ENCODE assay signal across 14 cellular contexts in the genomic region with DNA sequence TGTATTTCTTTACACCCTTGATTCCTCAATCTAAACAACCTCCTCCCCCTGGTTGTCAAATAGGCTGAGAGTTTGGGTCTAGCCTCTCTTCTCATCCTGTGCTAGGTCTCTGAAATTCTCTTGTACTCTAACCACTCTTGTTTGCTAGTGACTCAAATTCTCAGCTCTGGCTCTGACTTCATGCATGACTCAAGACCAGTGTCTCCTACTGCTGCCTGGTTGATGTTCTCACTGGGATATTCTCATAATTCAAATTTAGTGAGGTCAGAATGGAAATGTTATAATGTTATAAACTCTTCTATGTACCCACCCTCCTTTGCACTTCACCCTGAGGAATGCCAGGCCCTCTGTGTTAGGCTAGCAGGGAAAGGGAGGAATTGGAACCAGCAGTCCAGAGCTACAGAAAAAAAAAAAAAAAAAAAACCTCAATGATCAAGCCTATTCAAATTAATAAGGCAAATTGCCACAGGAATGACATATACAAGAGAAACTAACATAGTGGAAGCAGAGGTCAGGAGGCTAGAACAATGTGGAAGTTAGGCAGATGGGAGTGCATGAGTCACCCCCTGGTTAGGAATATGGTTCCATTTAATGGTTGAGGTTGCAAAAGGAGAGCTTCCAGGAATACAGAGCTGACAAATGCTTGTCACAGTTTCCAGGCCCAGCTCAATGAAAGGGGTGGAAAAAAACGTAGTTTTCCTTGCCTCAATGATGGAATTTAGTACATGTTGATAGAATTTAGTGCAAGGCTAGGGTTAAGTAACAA.
DNase-seq lines count a peak whose midpoint lies in the region; ATAC-seq and TF ChIP-seq lines count a peak whose summit lies in the region.
"Had no signal": no experiment of that assay in that cellular context is flagged by ENCODE, and none has a peak within 500 bp of the region (broad histone marks: within the 10 kb centered on the region; RNA-seq: fewer than 3 reads in every experiment).

No MANE protein-coding gene starts in this region.

- H3K27me3 Mint-ChIP-seq in osteocyte (ENCODE audit: unreplicated experiment) = no peaks in the 10 kb centered on the region
- H3K27me3 Mint-ChIP-seq: activated CD4-positive, alpha-beta T cell treated with anti-CD3 and anti-CD28 coated beads for 36 hours had no signal

- peak; percentile 77 for DNase-seq in A172 (ENCODE audit: low spot score)
- DNase-seq in NCI-H446 treated with DMSO at 0.1 percent for 48 hours (lab: John Stamatoyannopoulos, UW) = peak; percentile 72
- DNase-seq in choroid plexus epithelial cell (ENCODE audit: low read depth) = peak; percentile 11
- no peak for DNase-seq in lung (ENCODE audit: low spot score)
- DNase-seq in NCI-H1092 treated with DMSO at 0.1 percent for 48 hours (lab: John Stamatoyannopoulos, UW) = no peak
- DNase-seq in osteocyte (ENCODE audit: extremely low spot score, unreplicated experiment) = no peak
- DNase-seq in NCI-H2107 (lab: John Stamatoyannopoulos, UW) = no peak
- DNase-seq: activated CD4-positive, alpha-beta T cell treated with anti-CD3 and anti-CD28 coated beads for 36 hours; glutamatergic neuron; psoas muscle; thyroid gland had no signal

- no peaks in the 10 kb centered on the region for H3K36me3 ChIP-seq in lung (ENCODE audit: control insufficient read depth in 2 of 2, insufficient read depth in 2 of 2, low read length in 2 of 2)
- H3K36me3 ChIP-seq: thyroid gland had no signal

- no peaks in the 10 kb centered on the region for H3K4me1 Mint-ChIP-seq in osteocyte (ENCODE audit: unreplicated experiment)
- H3K4me1 Mint-ChIP-seq: activated CD4-positive, alpha-beta T cell treated with anti-CD3 and anti-CD28 coated beads for 36 hours had no signal

- no peak overlapping the region for H3K27ac ChIP-seq in lung (ENCODE audit: low read depth in 1 of 2, low read length in 1 of 2)
- H3K27ac ChIP-seq: A549, psoas muscle, thyroid gland had no signal

- H3K4me3 ChIP-seq in choroid plexus epithelial cell (ENCODE audit: low read depth, low read length) = no peak overlapping the region
- H3K4me3 ChIP-seq in lung = no peak overlapping the region
- H3K4me3 ChIP-seq: A549, psoas muscle, thyroid gland had no signal

- H3K27ac Mint-ChIP-seq in osteocyte (ENCODE audit: unreplicated experiment) = no peak overlapping the region
- H3K27ac Mint-ChIP-seq: activated CD4-positive, alpha-beta T cell treated with anti-CD3 and anti-CD28 coated beads for 36 hours; activated T-helper 1 cell treated with anti-CD3 and anti-CD28 coated beads, Interleukin-12 subunit alpha, Interleukin-12 subunit beta, Interleukin-2, Interleukin-4 antibody, amounts not matched to agents 30 ng/mL and 10 ng/mL and 1 ng/mL, durations not matched to agents 14 hours and 24 hours and 36 hours had no signal

- WGBS in lung, 2 donors = 65 to 74% methylated on average over 1 of the region's 1 CpG

- no peaks in the 10 kb centered on the region for H3K4me1 ChIP-seq in lung (ENCODE audit: control insufficient read depth in 2 of 2, insufficient read depth in 2 of 2, low read length in 2 of 2)
- H3K4me1 ChIP-seq: A549, psoas muscle, thyroid gland had no signal

- no peaks in the 10 kb centered on the region for H3K9me3 Mint-ChIP-seq in osteocyte (ENCODE audit: unreplicated experiment)
- H3K9me3 Mint-ChIP-seq: activated T-helper 1 cell treated with anti-CD3 and anti-CD28 coated beads, Interleukin-12 subunit alpha, Interleukin-12 subunit beta, Interleukin-2, Interleukin-4 antibody, amounts not matched to agents 30 ng/mL and 10 ng/mL and 1 ng/mL, durations not matched to agents 14 hours and 24 hours and 36 hours had no signal

- no peak for TF ChIP-seq CTCF in choroid plexus epithelial cell (conservative IDR thresholded peaks at IDR 0.05; ENCODE audit: low read depth, low read length)
- no peak for TF ChIP-seq CTCF in lung (IDR thresholded peaks at IDR 0.05; ENCODE audit: control extremely low read depth, extremely low read depth)
- no peak for TF ChIP-seq CTCF in osteocyte (IDR thresholded peaks at IDR 0.05)

- no peaks in the 10 kb centered on the region for H3K27me3 ChIP-seq in lung (ENCODE audit: control insufficient read depth, insufficient read depth)
- H3K27me3 ChIP-seq: thyroid gland had no signal

- no peaks in the 10 kb centered on the region for H3K36me3 Mint-ChIP-seq in osteocyte (ENCODE audit: unreplicated experiment)

- no peaks in the 10 kb centered on the region for H3K9me3 ChIP-seq in lung (ENCODE audit: control insufficient read depth in 2 of 2, insufficient read depth in 1 of 2, low read length in 1 of 2)
- H3K9me3 ChIP-seq: A549, psoas muscle, thyroid gland had no signal

- ATAC-seq in lung (ENCODE audit: insufficient read depth, low FRiP score) (peak; percentile 53), GM21447 (IDR thresholded peaks at IDR 0.05; ENCODE audit: unreplicated experiment) (no peak)
- ATAC-seq: A549; activated CD4-positive, alpha-beta T cell treated with anti-CD3 and anti-CD28 coated beads for 36 hours had no signal

- H3K4me3 Mint-ChIP-seq in osteocyte (ENCODE audit: unreplicated experiment) = no peak overlapping the region
- H3K4me3 Mint-ChIP-seq: activated CD4-positive, alpha-beta T cell treated with anti-CD3 and anti-CD28 coated beads for 36 hours; activated T-helper 1 cell treated with anti-CD3 and anti-CD28 coated beads, Interleukin-12 subunit alpha, Interleukin-12 subunit beta, Interleukin-2, Interleukin-4 antibody, amounts not matched to agents 30 ng/mL and 10 ng/mL and 1 ng/mL, durations not matched to agents 14 hours and 24 hours and 36 hours had no signal

Comparison
In these comparisons a context has a peak if more than half of its experiments do, and no peak if none do; other contexts are left out.
1. DNase-seq: peak in A172 (single experiment), NCI-H446 treated with DMSO at 0.1 percent for 48 hours (single experiment) and choroid plexus epithelial cell (single experiment); none in lung (single experiment), NCI-H1092 treated with DMSO at 0.1 percent for 48 hours (single experiment), osteocyte (single experiment) and NCI-H2107 (single experiment).